24 cellular contexts compared by ENCODE assay signal in genomic region chr17:80844418-80844990, GRCh38.
A peak's percentile ranks its signal among the peaks of the same experiment; 100 is the strongest.
DNase-seq lines count a peak whose midpoint lies in the region; FAIRE-seq and TF ChIP-seq lines count a peak whose summit lies in the region.
"Had no signal": no experiment of that assay in that cellular context is flagged by ENCODE, and none has a peak within 500 bp of the region (broad histone marks: within the 10 kb centered on the region; RNA-seq: fewer than 3 reads in every experiment).

No MANE protein-coding gene starts in this region.

- FAIRE-seq in kidney (lab: Jason Lieb, UNC): no peak
- no peak for FAIRE-seq in urothelium cell line (lab: Jason Lieb, UNC)
- FAIRE-seq: endometrium, GM18507 had no signal

- H3K79me2 ChIP-seq in OCI-LY1 (ENCODE audit: insufficient read depth, low read length): no peaks in the 10 kb centered on the region

- H3K27me3 ChIP-seq in A673 (replicated peaks; ENCODE audit: insufficient read depth, low read depth, low read length, poor library complexity): no peaks in the 10 kb centered on the region
- H3K27me3 ChIP-seq in OCI-LY1 (ENCODE audit: insufficient read depth, low read length): no peaks in the 10 kb centered on the region
- H3K27me3 ChIP-seq: neutrophil, SJSA1 had no signal

- POLR2A ChIA-PET in A673 (lab: Charles Lee; ENCODE audit: low non-redundant PET): no interaction called here

- no peak overlapping the region for H3K4me3 ChIP-seq in A673 (ENCODE audit: low read depth, low read length, poor library complexity, severe bottlenecking)
- H3K4me3 ChIP-seq in OCI-LY1 (ENCODE audit: low read depth, low read length, poor library complexity, severe bottlenecking): peak overlapping the region; percentile 11
- no peak overlapping the region for H3K4me3 ChIP-seq in kidney (ENCODE audit: low read length in 2 of 2)
- H3K4me3 ChIP-seq: lung, SJSA1 had no signal

- H3K27ac ChIP-seq in A673 (ENCODE audit: low read depth, low read length, poor library complexity, severe bottlenecking) (no peak overlapping the region), OCI-LY1 (ENCODE audit: low read depth, low read length, poor library complexity, severe bottlenecking) (peak overlapping the region; percentile 82), kidney (ENCODE audit: low read depth in 2 of 2, low read length in 2 of 2) (no peak overlapping the region)
- H3K27ac ChIP-seq: neutrophil, SJSA1 had no signal

- intact Hi-C loops in A673 (cut with micrococcal nuclease; ENCODE audit: unreplicated experiment) (no loop called here), kidney (cut with DNase I) (no loop called here)

- no peaks in the 10 kb centered on the region for H3K9me2 ChIP-seq in OCI-LY1 (ENCODE audit: low read depth, low read length)

- DNase-seq in activated CD4-positive, CD25-positive, alpha-beta regulatory T cell treated with anti-CD3 and anti-CD28 coated beads, Interleukin-2, amount 50 U/mL, for 72 hours: peak; percentile 23
- no peak for DNase-seq in activated CD4-positive, CD25-positive, alpha-beta regulatory T cell (lab: John Stamatoyannopoulos, UW)
- peak; percentile 52 for DNase-seq in A673 (ENCODE audit: low spot score)
- DNase-seq in kidney: peak; percentile 61
- DNase-seq in glomerular visceral epithelial cell (ENCODE audit: extremely low spot score): no peak
- no peak for DNase-seq in epidermal melanocyte (ENCODE audit: insufficient read length, low spot score)
- DNase-seq in urothelium cell line (ENCODE audit: low spot score): no peak
- DNase-seq: activated CD4-positive, alpha-beta T cell treated with anti-CD3 and anti-CD28 coated beads, Interleukin-2, amount 50 U/mL, for 1 hour; activated gamma-delta T cell; AML-193; central memory CD4-positive, alpha-beta T cell; dermis blood vessel endothelial cell; GDM1; islet precursor cell; Kasumi-1; NCI-H1694 treated with DMSO at 0.1 percent for 48 hours; NCI-H526; T-cell had no signal

- H3K9me3 ChIP-seq in A673 (ENCODE audit: low read depth, low read length, poor library complexity, severe bottlenecking): no peaks in the 10 kb centered on the region
- no peaks in the 10 kb centered on the region for H3K9me3 ChIP-seq in OCI-LY1 (ENCODE audit: low read length)
- no peaks in the 10 kb centered on the region for H3K9me3 ChIP-seq in kidney (ENCODE audit: control insufficient read depth in 1 of 2, low read length in 2 of 2)
- H3K9me3 ChIP-seq: neutrophil, SJSA1 had no signal

- H3K9ac ChIP-seq in OCI-LY1 (ENCODE audit: low read length): peak overlapping the region; percentile 70
- H3K9ac ChIP-seq in kidney (ENCODE audit: low read length in 2 of 2): no peak overlapping the region

- TF ChIP-seq CTCF in A673 (conservative IDR thresholded peaks at IDR 0.05; ENCODE audit: low read depth, low read length) (no peak), OCI-LY1 (IDR thresholded peaks at IDR 0.05; ENCODE audit: low read length) (no peak), kidney (IDR thresholded peaks at IDR 0.05; ENCODE audit: borderline replicate concordance, extremely low read depth, insufficient read depth) (no peak)

- no peak overlapping the region for H2AFZ ChIP-seq in OCI-LY1 (ENCODE audit: low read length)

- peaks cover 13% of the 10 kb centered on the region for H3K4me1 ChIP-seq in A673 (ENCODE audit: insufficient read depth, low read length, poor library complexity, severe bottlenecking)
- H3K4me1 ChIP-seq in OCI-LY1 (ENCODE audit: insufficient read depth, low read length, severe bottlenecking): peaks cover 45% of the 10 kb centered on the region
- no peaks in the 10 kb centered on the region for H3K4me1 ChIP-seq in kidney (ENCODE audit: control insufficient read depth in 1 of 2, insufficient read depth in 1 of 2, low read depth in 1 of 2, low read length in 2 of 2)
- H3K4me1 ChIP-seq: SJSA1 had no signal

- no TSS peak for BruUV-seq in A673 (replicated peaks; lab: Mats Ljungman, UMichigan)

- peaks cover 4% of the 10 kb centered on the region; the same call in 1 of the 2 replicates for H3F3A ChIP-seq in OCI-LY1 (ENCODE audit: insufficient read depth, low read length)

- H3K4me2 ChIP-seq in OCI-LY1 (ENCODE audit: low read length): peak overlapping the region; percentile 61

- CTCF ChIA-PET in A673 (lab: Charles Lee): interaction anchor here (0.7 kb wide), 1 partner anchor 10 kb away, joined by 3 read pairs; no protein-coding TSS in a partner anchor

- H3K36me3 ChIP-seq in A673 (ENCODE audit: insufficient read depth, low read length, poor library complexity, severe bottlenecking): peaks cover 2% of the 10 kb centered on the region
- peaks cover 77% of the 10 kb centered on the region for H3K36me3 ChIP-seq in OCI-LY1 (ENCODE audit: insufficient read depth, low read length)
- H3K36me3 ChIP-seq in kidney (ENCODE audit: control insufficient read depth in 1 of 2, insufficient read depth in 2 of 2, low read length in 2 of 2): peaks cover 0 to 3% of the 10 kb centered on the region in 2 donors

- H4K20me1 ChIP-seq in OCI-LY1 (ENCODE audit: insufficient read depth, low read length): no peaks in the 10 kb centered on the region

Comparison
In these comparisons a context has a peak if more than half of its experiments do, and no peak if none do; other contexts are left out.
1. DNase-seq: peak in activated CD4-positive, CD25-positive, alpha-beta regulatory T cell treated with anti-CD3 and anti-CD28 coated beads, Interleukin-2, amount 50 U/mL, for 72 hours (single experiment), A673 (single experiment) and kidney (single experiment); none in activated CD4-positive, CD25-positive, alpha-beta regulatory T cell (0 of 4), glomerular visceral epithelial cell (single experiment), epidermal melanocyte (single experiment) and urothelium cell line (single experiment).